8 cellular contexts compared by ENCODE assay signal in genomic region chr6:131627724-131628682, GRCh38. TPM values are rescaled to one million over a fixed set of nuclear protein-coding genes. Genes with fewer than 3 reads are reported as not detected.
DNase-seq lines count a peak whose midpoint lies in the region; ATAC-seq and TF ChIP-seq lines count a peak whose summit lies in the region.

A gene with protein sequence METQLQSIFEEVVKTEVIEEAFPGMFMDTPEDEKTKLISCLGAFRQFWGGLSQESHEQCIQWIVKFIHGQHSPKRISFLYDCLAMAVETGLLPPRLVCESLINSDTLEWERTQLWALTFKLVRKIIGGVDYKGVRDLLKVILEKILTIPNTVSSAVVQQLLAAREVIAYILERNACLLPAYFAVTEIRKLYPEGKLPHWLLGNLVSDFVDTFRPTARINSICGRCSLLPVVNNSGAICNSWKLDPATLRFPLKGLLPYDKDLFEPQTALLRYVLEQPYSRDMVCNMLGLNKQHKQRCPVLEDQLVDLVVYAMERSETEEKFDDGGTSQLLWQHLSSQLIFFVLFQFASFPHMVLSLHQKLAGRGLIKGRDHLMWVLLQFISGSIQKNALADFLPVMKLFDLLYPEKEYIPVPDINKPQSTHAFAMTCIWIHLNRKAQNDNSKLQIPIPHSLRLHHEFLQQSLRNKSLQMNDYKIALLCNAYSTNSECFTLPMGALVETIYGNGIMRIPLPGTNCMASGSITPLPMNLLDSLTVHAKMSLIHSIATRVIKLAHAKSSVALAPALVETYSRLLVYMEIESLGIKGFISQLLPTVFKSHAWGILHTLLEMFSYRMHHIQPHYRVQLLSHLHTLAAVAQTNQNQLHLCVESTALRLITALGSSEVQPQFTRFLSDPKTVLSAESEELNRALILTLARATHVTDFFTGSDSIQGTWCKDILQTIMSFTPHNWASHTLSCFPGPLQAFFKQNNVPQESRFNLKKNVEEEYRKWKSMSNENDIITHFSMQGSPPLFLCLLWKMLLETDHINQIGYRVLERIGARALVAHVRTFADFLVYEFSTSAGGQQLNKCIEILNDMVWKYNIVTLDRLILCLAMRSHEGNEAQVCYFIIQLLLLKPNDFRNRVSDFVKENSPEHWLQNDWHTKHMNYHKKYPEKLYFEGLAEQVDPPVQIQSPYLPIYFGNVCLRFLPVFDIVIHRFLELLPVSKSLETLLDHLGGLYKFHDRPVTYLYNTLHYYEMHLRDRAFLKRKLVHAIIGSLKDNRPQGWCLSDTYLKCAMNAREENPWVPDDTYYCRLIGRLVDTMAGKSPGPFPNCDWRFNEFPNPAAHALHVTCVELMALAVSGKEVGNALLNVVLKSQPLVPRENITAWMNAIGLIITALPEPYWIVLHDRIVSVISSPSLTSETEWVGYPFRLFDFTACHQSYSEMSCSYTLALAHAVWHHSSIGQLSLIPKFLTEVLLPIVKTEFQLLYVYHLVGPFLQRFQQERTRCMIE (N-terminal part only) (minus strand): TSS chr6:131628242. CDS start chr6:131628049, 193 bp downstream.

- peak within 1 kb of the TSS; percentile 68 to 72 for H3K27ac ChIP-seq in ascending aorta
- H3K27ac ChIP-seq in right cardiac atrium (ENCODE audit: low read length) = peak within 1 kb of the TSS; percentile 6
- H3K27ac ChIP-seq in vagina = peak within 1 kb of the TSS; percentile 83

- H3K4me1 ChIP-seq in ascending aorta (peaks cover 0 to 20% of the 10 kb centered on the region in 2 donors), right cardiac atrium (ENCODE audit: control insufficient read depth, insufficient read depth, low read length) (no peaks in the 10 kb centered on the region), vagina (peaks cover 35% of the 10 kb centered on the region)

- TF ChIP-seq POLR2A in vagina (IDR thresholded peaks at IDR 0.05) = peak in 1 of 2 donors; percentile 35

- peak within 1 kb of the TSS; percentile 86 to 89 for H3K4me3 ChIP-seq in ascending aorta
- peak within 1 kb of the TSS; percentile 73 for H3K4me3 ChIP-seq in right cardiac atrium (ENCODE audit: low read length)
- H3K4me3 ChIP-seq in vagina = peak within 1 kb of the TSS; percentile 71 to 76

- H3K27me3 ChIP-seq in ascending aorta (no peaks in the 10 kb centered on the region), right cardiac atrium (ENCODE audit: control insufficient read depth, insufficient read depth) (no peaks in the 10 kb centered on the region), vagina (no peaks in the 10 kb centered on the region)

- TF ChIP-seq CTCF in ascending aorta (IDR thresholded peaks at IDR 0.05) (peak; percentile 81 to 99 (median 99)), vagina (IDR thresholded peaks at IDR 0.05) (peak; percentile 85 to 92 (median 88))

- H3K9me3 ChIP-seq in ascending aorta (no peaks in the 10 kb centered on the region), right cardiac atrium (ENCODE audit: control insufficient read depth, low read length) (no peaks in the 10 kb centered on the region), vagina (no peaks in the 10 kb centered on the region)

- WGBS in right cardiac atrium = under 1% methylated on average over 53 of the region's 53 CpGs

- ATAC-seq in GM18502 (IDR thresholded peaks at IDR 0.05; ENCODE audit: poor library complexity, unreplicated experiment) (peak; percentile 96), HG02970 (IDR thresholded peaks at IDR 0.05; ENCODE audit: low FRiP score, unreplicated experiment) (peak; percentile 98), right cardiac atrium (peak; percentile 98)

- DNase-seq in NCI-H187 treated with DMSO at 0.1 percent for 48 hours (lab: John Stamatoyannopoulos, UW) = peak; percentile 77
- peak; percentile 67 to 96 for DNase-seq in ascending aorta (ENCODE audit: low spot score in 2 of 2)
- peak; percentile 94 to 98 (median 96) for DNase-seq in right cardiac atrium
- peak; percentile 92 for DNase-seq in putamen (ENCODE audit: low spot score)
- DNase-seq in vagina (ENCODE audit: extremely low spot score in 2 of 2) = peak in 1 of 2 donors; percentile 94

- peaks cover 9 to 21% of the 10 kb centered on the region in 2 donors for H3K36me3 ChIP-seq in ascending aorta
- H3K36me3 ChIP-seq in vagina = peaks cover 0 to 27% of the 10 kb centered on the region in 2 donors

- intact Hi-C loops in T-helper 2 cell treated with Interferon-gamma antibody and Interleukin-4, amounts not matched to agents 100 ng/mL and 5 ng/mL, for 36 hours (cut with micrococcal nuclease) = loop anchor here (1.0 to 10.0 kb wide), 10 partner anchors 55 to 1186 kb away; partner anchors contain the start of genes AKAP7, ENPP1, EPB41L2 and RPS12
- intact Hi-C loops in ascending aorta (cut with DNase I) = loop anchor here (5.0 to 10.0 kb wide), 2 partner anchors 179 to 867 kb away; partner anchors contain the start of gene ENPP1
- intact Hi-C loops in right cardiac atrium (cut with DNase I) = no loop called here
- intact Hi-C loops in vagina (cut with DNase I) = no loop called here

RNA-seq across cellular contexts. Expression of the gene that starts here (rescaled TPM):
- total RNA-seq in T-helper 2 cell treated with Interferon-gamma antibody and Interleukin-4, amounts not matched to agents 100 ng/mL and 5 ng/mL, for 36 hours = 37.6 and 38.8 TPM in 2 replicates
- total RNA-seq in ascending aorta (20.4 TPM), right cardiac atrium (10 to 100 TPM; 12.1 to 15.3 (median 13.2) TPM), vagina (26.3 TPM)
- 7.5 TPM for polyA plus RNA-seq in right cardiac atrium

Comparison
In these comparisons a context has a peak if more than half of its experiments do, and no peak if none do; other contexts are left out.
1. H3K27ac ChIP-seq: peak in every context shown above with its lines; median percentile 83 in vagina; 70 in ascending aorta; 6 in right cardiac atrium.
2. intact Hi-C loops: an anchor here in T-helper 2 cell treated with Interferon-gamma antibody and Interleukin-4, amounts not matched to agents 100 ng/mL and 5 ng/mL, for 36 hours (1.0 to 10.0 kb wide) and ascending aorta (5.0 to 10.0 kb wide); none called in right cardiac atrium and vagina.